ENCODE assay signal across 1 cellular context in the genomic region with DNA sequence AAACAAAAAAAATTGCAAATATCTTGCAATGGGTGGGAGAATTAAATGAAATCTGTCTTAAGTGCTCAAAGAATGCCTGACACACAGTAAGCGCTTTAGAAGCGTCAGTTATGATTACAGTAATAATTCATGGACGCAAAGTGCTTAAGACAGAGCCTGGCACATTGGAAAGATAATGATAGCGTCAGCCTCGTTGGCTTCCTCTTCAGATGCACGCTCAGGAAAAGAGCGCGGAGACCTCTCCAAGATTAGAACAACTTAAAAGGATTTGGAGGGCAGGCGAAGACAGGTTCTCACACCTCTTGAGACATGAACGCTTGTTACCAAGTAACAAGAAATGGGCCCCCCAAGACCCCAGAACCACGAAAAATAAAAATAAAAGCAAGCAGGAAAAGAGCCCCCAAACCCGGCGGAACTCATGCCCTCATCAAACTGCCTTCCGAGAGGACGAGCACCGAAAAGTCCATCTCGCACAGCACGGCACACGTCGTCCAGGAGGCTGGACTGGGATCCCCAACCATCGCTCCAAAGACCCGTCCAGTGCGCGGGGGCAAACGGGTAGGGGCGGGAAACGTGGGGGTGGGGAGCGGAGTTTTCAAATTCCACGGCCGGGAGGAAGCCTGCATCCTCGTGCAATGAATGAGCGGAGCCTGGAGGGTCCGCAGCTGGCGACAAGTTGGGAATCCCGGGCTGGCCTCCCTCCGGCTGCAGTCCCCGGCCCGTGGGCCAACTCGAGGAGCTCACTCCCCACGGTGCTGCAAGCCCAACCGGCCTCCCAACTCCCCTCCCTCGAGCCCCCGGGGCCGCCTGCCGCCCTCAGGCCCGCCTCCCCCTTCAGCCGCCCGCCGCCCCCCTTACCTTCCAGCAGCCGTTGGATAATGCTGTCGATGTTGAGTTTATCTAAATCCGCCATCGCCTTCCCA.
TF ChIP-seq lines count a peak whose summit lies in the region.

No MANE protein-coding gene starts in this region.

TF ChIP-seq in K562, 482 proteins besides CTCF, POLR2A, EP300 and RAD21 (continued from another document and continues in another):
- TF ChIP-seq, protein P1, sequence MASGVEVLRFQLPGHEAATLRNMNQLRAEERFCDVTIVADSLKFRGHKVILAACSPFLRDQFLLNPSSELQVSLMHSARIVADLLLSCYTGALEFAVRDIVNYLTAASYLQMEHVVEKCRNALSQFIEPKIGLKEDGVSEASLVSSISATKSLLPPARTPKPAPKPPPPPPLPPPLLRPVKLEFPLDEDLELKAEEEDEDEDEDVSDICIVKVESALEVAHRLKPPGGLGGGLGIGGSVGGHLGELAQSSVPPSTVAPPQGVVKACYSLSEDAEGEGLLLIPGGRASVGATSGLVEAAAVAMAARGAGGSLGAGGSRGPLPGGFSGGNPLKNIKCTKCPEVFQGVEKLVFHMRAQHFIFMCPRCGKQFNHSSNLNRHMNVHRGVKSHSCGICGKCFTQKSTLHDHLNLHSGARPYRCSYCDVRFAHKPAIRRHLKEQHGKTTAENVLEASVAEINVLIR (CRISPR knock-in tag; IDR thresholded peaks at IDR 0.05) = no peak
- TF ChIP-seq SAP30 (IDR thresholded peaks at IDR 0.05; ENCODE audit: borderline replicate concordance, insufficient read depth, low read depth, low read length, poor library complexity, severe bottlenecking) (peak; percentile 66), ZNF696 (CRISPR knock-in tag; conservative IDR thresholded peaks at IDR 0.05) (no peak), TARDBP (IDR thresholded peaks at IDR 0.05) (no peak), HMG20B (CRISPR knock-in tag; IDR thresholded peaks at IDR 0.05) (no peak), SP2 (IDR thresholded peaks at IDR 0.05; ENCODE audit: extremely low read depth, low read depth, low read length, poor library complexity, severe bottlenecking) (no peak), ATF7 (IDR thresholded peaks at IDR 0.05) (0 out of 2 replicates have a peak, but pooled peaks have one; percentile 18), TBL1XR1 (IDR thresholded peaks at IDR 0.05; ENCODE audit: low read length in 2 of 2) (no peak), BRD9 (IDR thresholded peaks at IDR 0.05; ENCODE audit: low read depth, partially characterized antibody) (no peak), ZNF175 (CRISPR knock-in tag; IDR thresholded peaks at IDR 0.05; ENCODE audit: low read depth) (no peak), ZNF124 (CRISPR knock-in tag; IDR thresholded peaks at IDR 0.05) (no peak), TOE1 (IDR thresholded peaks at IDR 0.05; ENCODE audit: borderline replicate concordance) (no peak), TOE1 (CRISPR knock-in tag; IDR thresholded peaks at IDR 0.05; ENCODE audit: borderline replicate concordance, low read depth) (peak; percentile 13; the same call in 1 of the 2 replicates), FUS (optimal IDR thresholded peaks at IDR 0.05; ENCODE audit: low read depth, low read length) (no peak), KAT8 (IDR thresholded peaks at IDR 0.05; ENCODE audit: low read depth) (no peak), SMARCA4 (IDR thresholded peaks at IDR 0.05) (peak; percentile 43; the same call in 1 of the 2 replicates), RBBP5 (IDR thresholded peaks at IDR 0.05; ENCODE audit: borderline replicate concordance, insufficient read depth, low read length, poor library complexity, severe bottlenecking) (peak; percentile 17), BRF1 (IDR thresholded peaks at IDR 0.05; ENCODE audit: borderline replicate concordance, extremely low read depth, insufficient read length) (no peak), ZC3H4 (CRISPR knock-in tag; IDR thresholded peaks at IDR 0.05; ENCODE audit: borderline replicate concordance) (no peak), FOXK1 (CRISPR knock-in tag; IDR thresholded peaks at IDR 0.05; ENCODE audit: borderline replicate concordance) (0 out of 2 replicates have a peak, but pooled peaks have one; percentile 65), SPI1 (IDR thresholded peaks at IDR 0.05; ENCODE audit: borderline replicate concordance, low read depth, low read length) (peak; percentile 56; the same call in 1 of the 2 replicates), ZNF316 (IDR thresholded peaks at IDR 0.05) (no peak), ZNF384 (IDR thresholded peaks at IDR 0.05; ENCODE audit: low read depth, low read length) (no peak), ZNF347 (CRISPR knock-in tag; IDR thresholded peaks at IDR 0.05; ENCODE audit: low read depth) (no peak), TAF9B (IDR thresholded peaks at IDR 0.05; ENCODE audit: partially characterized antibody) (no peak), ADNP (tag; IDR thresholded peaks at IDR 0.05) (no peak), ARID2 (IDR thresholded peaks at IDR 0.05) (no peak), TBP (optimal IDR thresholded peaks at IDR 0.05; ENCODE audit: low read depth, low read length) (no peak), SMARCE1 (IDR thresholded peaks at IDR 0.05) (no peak), EP400 (IDR thresholded peaks at IDR 0.05) (no peak; the same call in none of the 2 replicates), MCM5 (IDR thresholded peaks at IDR 0.05; ENCODE audit: low read depth) (no peak), GTF2E2 (tag; IDR thresholded peaks at IDR 0.05) (peak; percentile 68; the same call in 1 of the 2 replicates), CXXC5 (CRISPR knock-in tag; IDR thresholded peaks at IDR 0.05) (peak; percentile 67), ZKSCAN1 (IDR thresholded peaks at IDR 0.05; ENCODE audit: low read depth, low read length) (peak; percentile 86; the same call in 1 of the 2 replicates), SIX5 (IDR thresholded peaks at IDR 0.05; ENCODE audit: borderline replicate concordance in 1 of 2, insufficient read depth in 1 of 2, low read depth in 1 of 2, low read length in 2 of 2) (no peak), GABPB1 (CRISPR knock-in tag; IDR thresholded peaks at IDR 0.05) (peak; percentile 21; the same call in 1 of the 2 replicates), TAF7 (tag; IDR thresholded peaks at IDR 0.05) (0 out of 2 replicates have a peak, but pooled peaks have one; percentile 7), RB1 (IDR thresholded peaks at IDR 0.05; ENCODE audit: low read depth) (no peak)
- TF ChIP-seq, protein P2, sequence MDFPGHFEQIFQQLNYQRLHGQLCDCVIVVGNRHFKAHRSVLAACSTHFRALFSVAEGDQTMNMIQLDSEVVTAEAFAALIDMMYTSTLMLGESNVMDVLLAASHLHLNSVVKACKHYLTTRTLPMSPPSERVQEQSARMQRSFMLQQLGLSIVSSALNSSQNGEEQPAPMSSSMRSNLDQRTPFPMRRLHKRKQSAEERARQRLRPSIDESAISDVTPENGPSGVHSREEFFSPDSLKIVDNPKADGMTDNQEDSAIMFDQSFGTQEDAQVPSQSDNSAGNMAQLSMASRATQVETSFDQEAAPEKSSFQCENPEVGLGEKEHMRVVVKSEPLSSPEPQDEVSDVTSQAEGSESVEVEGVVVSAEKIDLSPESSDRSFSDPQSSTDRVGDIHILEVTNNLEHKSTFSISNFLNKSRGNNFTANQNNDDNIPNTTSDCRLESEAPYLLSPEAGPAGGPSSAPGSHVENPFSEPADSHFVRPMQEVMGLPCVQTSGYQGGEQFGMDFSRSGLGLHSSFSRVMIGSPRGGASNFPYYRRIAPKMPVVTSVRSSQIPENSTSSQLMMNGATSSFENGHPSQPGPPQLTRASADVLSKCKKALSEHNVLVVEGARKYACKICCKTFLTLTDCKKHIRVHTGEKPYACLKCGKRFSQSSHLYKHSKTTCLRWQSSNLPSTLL (IDR thresholded peaks at IDR 0.05) = no peak
- TF ChIP-seq, protein P3, sequence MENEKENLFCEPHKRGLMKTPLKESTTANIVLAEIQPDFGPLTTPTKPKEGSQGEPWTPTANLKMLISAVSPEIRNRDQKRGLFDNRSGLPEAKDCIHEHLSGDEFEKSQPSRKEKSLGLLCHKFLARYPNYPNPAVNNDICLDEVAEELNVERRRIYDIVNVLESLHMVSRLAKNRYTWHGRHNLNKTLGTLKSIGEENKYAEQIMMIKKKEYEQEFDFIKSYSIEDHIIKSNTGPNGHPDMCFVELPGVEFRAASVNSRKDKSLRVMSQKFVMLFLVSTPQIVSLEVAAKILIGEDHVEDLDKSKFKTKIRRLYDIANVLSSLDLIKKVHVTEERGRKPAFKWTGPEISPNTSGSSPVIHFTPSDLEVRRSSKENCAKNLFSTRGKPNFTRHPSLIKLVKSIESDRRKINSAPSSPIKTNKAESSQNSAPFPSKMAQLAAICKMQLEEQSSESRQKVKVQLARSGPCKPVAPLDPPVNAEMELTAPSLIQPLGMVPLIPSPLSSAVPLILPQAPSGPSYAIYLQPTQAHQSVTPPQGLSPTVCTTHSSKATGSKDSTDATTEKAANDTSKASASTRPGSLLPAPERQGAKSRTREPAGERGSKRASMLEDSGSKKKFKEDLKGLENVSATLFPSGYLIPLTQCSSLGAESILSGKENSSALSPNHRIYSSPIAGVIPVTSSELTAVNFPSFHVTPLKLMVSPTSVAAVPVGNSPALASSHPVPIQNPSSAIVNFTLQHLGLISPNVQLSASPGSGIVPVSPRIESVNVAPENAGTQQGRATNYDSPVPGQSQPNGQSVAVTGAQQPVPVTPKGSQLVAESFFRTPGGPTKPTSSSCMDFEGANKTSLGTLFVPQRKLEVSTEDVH (IDR thresholded peaks at IDR 0.05; ENCODE audit: low read depth, partially characterized antibody) = no peak
- TF ChIP-seq, protein P4, sequence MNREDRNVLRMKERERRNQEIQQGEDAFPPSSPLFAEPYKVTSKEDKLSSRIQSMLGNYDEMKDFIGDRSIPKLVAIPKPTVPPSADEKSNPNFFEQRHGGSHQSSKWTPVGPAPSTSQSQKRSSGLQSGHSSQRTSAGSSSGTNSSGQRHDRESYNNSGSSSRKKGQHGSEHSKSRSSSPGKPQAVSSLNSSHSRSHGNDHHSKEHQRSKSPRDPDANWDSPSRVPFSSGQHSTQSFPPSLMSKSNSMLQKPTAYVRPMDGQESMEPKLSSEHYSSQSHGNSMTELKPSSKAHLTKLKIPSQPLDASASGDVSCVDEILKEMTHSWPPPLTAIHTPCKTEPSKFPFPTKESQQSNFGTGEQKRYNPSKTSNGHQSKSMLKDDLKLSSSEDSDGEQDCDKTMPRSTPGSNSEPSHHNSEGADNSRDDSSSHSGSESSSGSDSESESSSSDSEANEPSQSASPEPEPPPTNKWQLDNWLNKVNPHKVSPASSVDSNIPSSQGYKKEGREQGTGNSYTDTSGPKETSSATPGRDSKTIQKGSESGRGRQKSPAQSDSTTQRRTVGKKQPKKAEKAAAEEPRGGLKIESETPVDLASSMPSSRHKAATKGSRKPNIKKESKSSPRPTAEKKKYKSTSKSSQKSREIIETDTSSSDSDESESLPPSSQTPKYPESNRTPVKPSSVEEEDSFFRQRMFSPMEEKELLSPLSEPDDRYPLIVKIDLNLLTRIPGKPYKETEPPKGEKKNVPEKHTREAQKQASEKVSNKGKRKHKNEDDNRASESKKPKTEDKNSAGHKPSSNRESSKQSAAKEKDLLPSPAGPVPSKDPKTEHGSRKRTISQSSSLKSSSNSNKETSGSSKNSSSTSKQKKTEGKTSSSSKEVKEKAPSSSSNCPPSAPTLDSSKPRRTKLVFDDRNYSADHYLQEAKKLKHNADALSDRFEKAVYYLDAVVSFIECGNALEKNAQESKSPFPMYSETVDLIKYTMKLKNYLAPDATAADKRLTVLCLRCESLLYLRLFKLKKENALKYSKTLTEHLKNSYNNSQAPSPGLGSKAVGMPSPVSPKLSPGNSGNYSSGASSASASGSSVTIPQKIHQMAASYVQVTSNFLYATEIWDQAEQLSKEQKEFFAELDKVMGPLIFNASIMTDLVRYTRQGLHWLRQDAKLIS (CRISPR knock-in tag; IDR thresholded peaks at IDR 0.05) = 0 out of 2 replicates have a peak, but pooled peaks have one; percentile 5
- TF ChIP-seq, protein P5, sequence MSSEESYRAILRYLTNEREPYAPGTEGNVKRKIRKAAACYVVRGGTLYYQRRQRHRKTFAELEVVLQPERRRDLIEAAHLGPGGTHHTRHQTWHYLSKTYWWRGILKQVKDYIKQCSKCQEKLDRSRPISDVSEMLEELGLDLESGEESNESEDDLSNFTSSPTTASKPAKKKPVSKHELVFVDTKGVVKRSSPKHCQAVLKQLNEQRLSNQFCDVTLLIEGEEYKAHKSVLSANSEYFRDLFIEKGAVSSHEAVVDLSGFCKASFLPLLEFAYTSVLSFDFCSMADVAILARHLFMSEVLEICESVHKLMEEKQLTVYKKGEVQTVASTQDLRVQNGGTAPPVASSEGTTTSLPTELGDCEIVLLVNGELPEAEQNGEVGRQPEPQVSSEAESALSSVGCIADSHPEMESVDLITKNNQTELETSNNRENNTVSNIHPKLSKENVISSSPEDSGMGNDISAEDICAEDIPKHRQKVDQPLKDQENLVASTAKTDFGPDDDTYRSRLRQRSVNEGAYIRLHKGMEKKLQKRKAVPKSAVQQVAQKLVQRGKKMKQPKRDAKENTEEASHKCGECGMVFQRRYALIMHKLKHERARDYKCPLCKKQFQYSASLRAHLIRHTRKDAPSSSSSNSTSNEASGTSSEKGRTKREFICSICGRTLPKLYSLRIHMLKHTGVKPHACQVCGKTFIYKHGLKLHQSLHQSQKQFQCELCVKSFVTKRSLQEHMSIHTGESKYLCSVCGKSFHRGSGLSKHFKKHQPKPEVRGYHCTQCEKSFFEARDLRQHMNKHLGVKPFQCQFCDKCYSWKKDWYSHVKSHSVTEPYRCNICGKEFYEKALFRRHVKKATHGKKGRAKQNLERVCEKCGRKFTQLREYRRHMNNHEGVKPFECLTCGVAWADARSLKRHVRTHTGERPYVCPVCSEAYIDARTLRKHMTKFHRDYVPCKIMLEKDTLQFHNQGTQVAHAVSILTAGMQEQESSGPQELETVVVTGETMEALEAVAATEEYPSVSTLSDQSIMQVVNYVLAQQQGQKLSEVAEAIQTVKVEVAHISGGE (CRISPR knock-in tag; IDR thresholded peaks at IDR 0.05) = no peak
- TF ChIP-seq, protein P6, sequence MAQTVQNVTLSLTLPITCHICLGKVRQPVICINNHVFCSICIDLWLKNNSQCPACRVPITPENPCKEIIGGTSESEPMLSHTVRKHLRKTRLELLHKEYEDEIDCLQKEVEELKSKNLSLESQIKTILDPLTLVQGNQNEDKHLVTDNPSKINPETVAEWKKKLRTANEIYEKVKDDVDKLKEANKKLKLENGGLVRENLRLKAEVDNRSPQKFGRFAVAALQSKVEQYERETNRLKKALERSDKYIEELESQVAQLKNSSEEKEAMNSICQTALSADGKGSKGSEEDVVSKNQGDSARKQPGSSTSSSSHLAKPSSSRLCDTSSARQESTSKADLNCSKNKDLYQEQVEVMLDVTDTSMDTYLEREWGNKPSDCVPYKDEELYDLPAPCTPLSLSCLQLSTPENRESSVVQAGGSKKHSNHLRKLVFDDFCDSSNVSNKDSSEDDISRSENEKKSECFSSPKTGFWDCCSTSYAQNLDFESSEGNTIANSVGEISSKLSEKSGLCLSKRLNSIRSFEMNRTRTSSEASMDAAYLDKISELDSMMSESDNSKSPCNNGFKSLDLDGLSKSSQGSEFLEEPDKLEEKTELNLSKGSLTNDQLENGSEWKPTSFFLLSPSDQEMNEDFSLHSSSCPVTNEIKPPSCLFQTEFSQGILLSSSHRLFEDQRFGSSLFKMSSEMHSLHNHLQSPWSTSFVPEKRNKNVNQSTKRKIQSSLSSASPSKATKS (CRISPR knock-in tag; IDR thresholded peaks at IDR 0.05) = no peak
- TF ChIP-seq, protein P7, sequence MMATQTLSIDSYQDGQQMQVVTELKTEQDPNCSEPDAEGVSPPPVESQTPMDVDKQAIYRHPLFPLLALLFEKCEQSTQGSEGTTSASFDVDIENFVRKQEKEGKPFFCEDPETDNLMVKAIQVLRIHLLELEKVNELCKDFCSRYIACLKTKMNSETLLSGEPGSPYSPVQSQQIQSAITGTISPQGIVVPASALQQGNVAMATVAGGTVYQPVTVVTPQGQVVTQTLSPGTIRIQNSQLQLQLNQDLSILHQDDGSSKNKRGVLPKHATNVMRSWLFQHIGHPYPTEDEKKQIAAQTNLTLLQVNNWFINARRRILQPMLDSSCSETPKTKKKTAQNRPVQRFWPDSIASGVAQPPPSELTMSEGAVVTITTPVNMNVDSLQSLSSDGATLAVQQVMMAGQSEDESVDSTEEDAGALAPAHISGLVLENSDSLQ (IDR thresholded peaks at IDR 0.05) = peak; percentile 44
